15 cellular contexts compared by ENCODE assay signal in the genomic region with DNA sequence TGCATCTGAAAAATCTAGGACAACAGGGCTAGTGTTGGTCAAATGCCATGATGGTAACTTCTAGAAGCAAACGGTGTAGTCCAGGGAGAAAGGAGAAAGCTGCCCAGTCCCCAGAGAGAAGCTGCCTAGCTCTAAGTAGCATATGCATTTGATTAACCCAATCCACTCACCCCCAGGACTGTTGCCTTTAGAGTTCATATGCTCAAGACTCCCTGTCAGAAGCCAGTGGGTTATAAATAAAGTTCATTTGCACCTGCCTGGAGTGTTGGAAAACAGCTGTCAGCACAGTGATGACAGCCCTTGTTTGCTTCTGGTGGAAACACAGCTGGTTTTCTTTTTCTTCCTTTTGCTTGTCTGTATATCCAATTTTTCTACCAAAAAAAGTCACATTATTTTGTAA. TPM values are rescaled to one million over a fixed set of nuclear protein-coding genes. Genes with fewer than 3 reads are reported as not detected.
DNase-seq lines count a peak whose midpoint lies in the region; ATAC-seq and TF ChIP-seq lines count a peak whose summit lies in the region.
"Had no signal": no experiment of that assay in that cellular context is flagged by ENCODE, and none has a peak within 500 bp of the region (broad histone marks: within the 10 kb centered on the region; RNA-seq: fewer than 3 reads in every experiment).

No MANE protein-coding gene starts in this region.

- H3K4me3 ChIP-seq in ascending aorta (no peak overlapping the region), mesenchymal stem cell (ENCODE audit: insufficient read depth in 1 of 2, low read depth in 1 of 2, low read length in 2 of 2) (peak overlapping the region in 1 of 2 experiments; percentile 4), upper lobe of right lung (no peak overlapping the region)
- H3K4me3 ChIP-seq: smooth muscle cell had no signal

- H3K18ac ChIP-seq in mesenchymal stem cell (ENCODE audit: low read depth in 1 of 2, low read length in 2 of 2) = peak overlapping the region in 1 of 2 experiments; percentile 73

- H3K14ac ChIP-seq in mesenchymal stem cell (ENCODE audit: low read length in 2 of 2) = no peak overlapping the region

- H2BK12ac ChIP-seq in mesenchymal stem cell (ENCODE audit: low read length in 2 of 2) = no peak overlapping the region

- H3K9ac ChIP-seq in mesenchymal stem cell (ENCODE audit: low read length) = peak overlapping the region; percentile 4

- H3K27ac ChIP-seq in ascending aorta (peak overlapping the region; percentile 67 to 72), mesenchymal stem cell (ENCODE audit: low read length, poor library complexity, severe bottlenecking) (peak overlapping the region; percentile 99), upper lobe of right lung (peak overlapping the region; percentile 76)

- no peak for DNase-seq in Right ventricle myocardium superior
- DNase-seq in Right ventricle myocardium inferior (ENCODE audit: missing footprints) = no peak
- no peak for DNase-seq in ascending aorta (ENCODE audit: low spot score in 2 of 2)
- peak; percentile 33 for DNase-seq in mesenchymal stem cell
- DNase-seq in upper lobe of right lung = no peak
- DNase-seq in NCI-H748 treated with DMSO at 0.1 percent for 48 hours (lab: John Stamatoyannopoulos, UW) = no peak
- DNase-seq: NCI-H1105 treated with DMSO at 0.1 percent for 48 hours, NCI-H526 treated with DMSO at 0.1 percent for 48 hours, nephron progenitor cell had no signal

- no peak overlapping the region for H2AFZ ChIP-seq in mesenchymal stem cell (ENCODE audit: low read depth, low read length)

- WGBS in mesenchymal stem cell = 20% methylated on average over 1 of the region's 1 CpG

- H3K4me1 ChIP-seq in ascending aorta = peaks cover 6 to 26% of the 10 kb centered on the region in 2 donors
- peaks cover 11% of the 10 kb centered on the region for H3K4me1 ChIP-seq in mesenchymal stem cell (ENCODE audit: control insufficient read depth, insufficient read depth, low read depth, low read length)
- peaks cover 51% of the 10 kb centered on the region for H3K4me1 ChIP-seq in upper lobe of right lung

- H2AK5ac ChIP-seq in mesenchymal stem cell (ENCODE audit: low read length, severe bottlenecking) = peak overlapping the region; percentile 8

- intact Hi-C loops in Right ventricle myocardium superior (cut with DNase I) (no loop called here), Right ventricle myocardium inferior (cut with DNase I) (no loop called here), ascending aorta (cut with DNase I) (loop anchor here (2.0 to 10.0 kb wide), 4 partner anchors 72 to 518 kb away; a partner anchor contains a TSS), upper lobe of right lung (cut with DNase I) (no loop called here)

- no peak overlapping the region for H2BK15ac ChIP-seq in mesenchymal stem cell (ENCODE audit: low read depth, poor library complexity, severe bottlenecking)

- no peak overlapping the region for H4K91ac ChIP-seq in mesenchymal stem cell (ENCODE audit: low read length)

- no peak overlapping the region for H3K4me2 ChIP-seq in mesenchymal stem cell (ENCODE audit: low read length, poor library complexity, severe bottlenecking)
- H3K4me2 ChIP-seq: smooth muscle cell had no signal

- no peak for TF ChIP-seq CTCF in ascending aorta (IDR thresholded peaks at IDR 0.05)
- no peak for TF ChIP-seq CTCF in upper lobe of right lung (IDR thresholded peaks at IDR 0.05)

- H3K27me3 ChIP-seq in ascending aorta (no peaks in the 10 kb centered on the region), mesenchymal stem cell (ENCODE audit: control insufficient read depth in 1 of 2, insufficient read depth in 1 of 2, low read length in 2 of 2) (no peaks in the 10 kb centered on the region), upper lobe of right lung (no peaks in the 10 kb centered on the region)

- H3K9me3 ChIP-seq in ascending aorta (no peaks in the 10 kb centered on the region), mesenchymal stem cell (ENCODE audit: control insufficient read depth, low read length) (no peaks in the 10 kb centered on the region), upper lobe of right lung (no peaks in the 10 kb centered on the region)

- ATAC-seq in Right ventricle myocardium superior (ENCODE audit: poor library complexity) = peak; percentile 61
- no peak for ATAC-seq in Right ventricle myocardium inferior
- ATAC-seq in upper lobe of right lung = no peak
- no peak for ATAC-seq in GM18909 (IDR thresholded peaks at IDR 0.05; ENCODE audit: poor library complexity, unreplicated experiment)
- no peak for ATAC-seq in HG03196 (IDR thresholded peaks at IDR 0.05; ENCODE audit: unreplicated experiment)

- H4K8ac ChIP-seq in mesenchymal stem cell (ENCODE audit: low read length) = peak overlapping the region; percentile 4

- H3K79me1 ChIP-seq in mesenchymal stem cell (replicated peaks; ENCODE audit: low read length, poor library complexity, severe bottlenecking) = peaks cover 2% of the 10 kb centered on the region

- no peak overlapping the region for H3K23ac ChIP-seq in mesenchymal stem cell (ENCODE audit: low read length in 2 of 2)

- H3K4ac ChIP-seq in mesenchymal stem cell (ENCODE audit: low read depth in 1 of 2, low read length in 2 of 2) = no peak overlapping the region

- H2BK120ac ChIP-seq in mesenchymal stem cell (ENCODE audit: low read depth, low read length) = no peak overlapping the region

- peak overlapping the region; percentile 48 for H2BK5ac ChIP-seq in mesenchymal stem cell (ENCODE audit: low read depth, low read length, poor library complexity, severe bottlenecking)

- H3K36me3 ChIP-seq in ascending aorta = no peaks in the 10 kb centered on the region
- H3K36me3 ChIP-seq in mesenchymal stem cell (ENCODE audit: control insufficient read depth in 1 of 2, insufficient read depth in 2 of 2, low read depth in 1 of 2, low read length in 2 of 2) = no peaks in the 10 kb centered on the region
- no peaks in the 10 kb centered on the region for H3K36me3 ChIP-seq in upper lobe of right lung

RNA-seq across cellular contexts. Expression of a gene that starts 2.1 kb away (rescaled TPM):
- not detected for total RNA-seq in Right ventricle myocardium superior
- not detected for total RNA-seq in Right ventricle myocardium inferior
- not detected for total RNA-seq in ascending aorta
- 0.03 TPM for polyA plus RNA-seq in mesenchymal stem cell (2013, experiment 1 of 2)
- 0.03 TPM for polyA plus RNA-seq in mesenchymal stem cell (2013, experiment 2 of 2)
- 0.49 TPM for total RNA-seq in upper lobe of right lung
- total RNA-seq: A673; activated T-helper 2 cell treated with anti-CD3 and anti-CD28 coated beads, Interferon-gamma antibody, Interleukin-2, Interleukin-4, amounts not matched to agents 10 μg/mL and 5 μg/mL and 100 μg/mL, durations not matched to agents 14 hours and 24 hours and 36 hours; smooth muscle cell; subcutaneous adipose tissue had no signal
